28 cellular contexts compared by ENCODE assay signal in the genomic region with DNA sequence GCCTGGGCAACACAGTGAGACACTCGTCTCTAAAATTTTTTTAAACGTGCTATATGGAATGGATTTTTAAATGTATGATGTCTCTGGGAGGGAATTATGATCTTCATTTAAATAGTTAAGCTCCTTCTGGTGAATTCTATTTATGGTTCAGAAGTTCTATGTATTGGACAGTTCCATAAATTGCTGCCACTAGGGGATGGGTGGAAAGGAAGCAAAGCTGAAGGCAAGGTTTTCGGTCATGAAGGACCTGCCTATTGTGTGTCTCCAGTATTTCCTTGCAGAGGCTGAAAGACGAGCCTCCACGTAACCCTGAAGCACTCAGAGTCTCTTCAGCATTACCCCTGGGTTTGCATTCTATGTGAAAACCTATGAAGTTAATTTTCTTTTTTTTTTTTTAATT.
DNase-seq lines count a peak whose midpoint lies in the region; ATAC-seq and TF ChIP-seq lines count a peak whose summit lies in the region.
"Had no signal": no experiment of that assay in that cellular context is flagged by ENCODE, and none has a peak within 500 bp of the region (broad histone marks: within the 10 kb centered on the region; RNA-seq: fewer than 3 reads in every experiment).

No MANE protein-coding gene starts in this region.

- H3K27me3 ChIP-seq in AG04450 (ENCODE audit: control insufficient read depth, insufficient read depth, low read length) (no peaks in the 10 kb centered on the region), HCT116 (ENCODE audit: insufficient read depth, low read length) (no peaks in the 10 kb centered on the region), foreskin keratinocyte (no peaks in the 10 kb centered on the region)
- H3K27me3 ChIP-seq: BLaER1, vagina had no signal

- no peak overlapping the region for H2AFZ ChIP-seq in HCT116 (ENCODE audit: low read depth, low read length, poor library complexity, severe bottlenecking)

- POLR2A ChIA-PET in AG04450 (lab: Yijun Ruan, JAX): no interaction called here
- POLR2A ChIA-PET in HCT116 (lab: Charles Lee): no interaction called here

- DNase-seq in AG04450 (ENCODE audit: low read depth, low spot score) (no peak), HCT116 (ENCODE audit: low read depth, low spot score) (no peak), cardiac fibroblast (ENCODE audit: low read depth in 2 of 2) (no peak), foreskin keratinocyte (no peak), NK-92 (lab: John Stamatoyannopoulos, UW; ENCODE audit: unreplicated experiment) (no peak), NOMO-1 treated with dmso at 0.1 percent for 144 hours (lab: John Stamatoyannopoulos, UW; ENCODE audit: unreplicated experiment) (no peak), Right ventricle myocardium inferior (ENCODE audit: missing footprints) (no peak), RPMI8226 (no peak)
- DNase-seq: activated CD4-positive, alpha-beta T cell treated with anti-CD3 and anti-CD28 coated beads for 4 hours; activated CD8-positive, alpha-beta memory T cell treated with anti-CD3 and anti-CD28 coated beads for 24 hours; activated gamma-delta T cell treated with Interleukin-2 at 50 U/mL for 16 hours; DMS79; foreskin melanocyte; H7; MM.1S; NCI-H2029; NCI-H2227 treated with DMSO at 0.1 percent for 48 hours; NCI-H748 treated with DMSO at 0.1 percent for 48 hours; SHP77; stimulated activated naive CD8-positive, alpha-beta T cell treated with anti-CD3 and anti-CD28 coated beads, Interleukin-15, Interleukin-2, amounts not matched to agents 100 U/mL and 50 U/mL, for 24 hours; SW 1271; T-helper 9 cell had no signal

- intact Hi-C loops in HCT116 (cut with micrococcal nuclease): no loop called here
- intact Hi-C loops in Right ventricle myocardium inferior (cut with DNase I): loop anchor here (5.0 kb wide), 1 partner anchor 228 kb away; no protein-coding TSS in a partner anchor

- no peaks in the 10 kb centered on the region for H3K9me2 ChIP-seq in HCT116 (ENCODE audit: insufficient read depth)

- no peaks in the 10 kb centered on the region for H3K79me2 ChIP-seq in HCT116 (ENCODE audit: insufficient read depth, low read length)

- H3K27ac ChIP-seq in AG04450 (ENCODE audit: low read depth, low read length): no peak overlapping the region
- no peak overlapping the region for H3K27ac ChIP-seq in HCT116 (ENCODE audit: low read depth, low read length)
- H3K27ac ChIP-seq in foreskin keratinocyte: no peak overlapping the region
- H3K27ac ChIP-seq: A549, BLaER1, KMS-11, thoracic aorta, vagina, VCaP had no signal

- H4K20me1 ChIP-seq in HCT116 (ENCODE audit: insufficient read depth): no peaks in the 10 kb centered on the region
- H4K20me1 ChIP-seq: BLaER1 had no signal

- no peaks in the 10 kb centered on the region for H3K36me3 ChIP-seq in HCT116 (ENCODE audit: control insufficient read depth in 1 of 2, insufficient read depth in 2 of 2, low read length in 2 of 2)
- H3K36me3 ChIP-seq: BLaER1, thoracic aorta, vagina had no signal

- no peaks in the 10 kb centered on the region for H3K9me3 ChIP-seq in AG04450 (ENCODE audit: control insufficient read depth, insufficient read depth, low read length)
- H3K9me3 ChIP-seq in HCT116 (ENCODE audit: control insufficient read depth in 1 of 2, insufficient read depth in 1 of 2, low read depth in 1 of 2, low read length in 2 of 2): no peaks in the 10 kb centered on the region
- H3K9me3 ChIP-seq: A549, BLaER1, thoracic aorta, vagina had no signal

- ATAC-seq in HCT116: 0 out of 2 replicates have a peak, but pooled peaks have one; percentile 53
- no peak for ATAC-seq in foreskin keratinocyte
- no peak for ATAC-seq in Right ventricle myocardium inferior
- ATAC-seq: A549; stimulated activated naive CD8-positive, alpha-beta T cell treated with anti-CD3 and anti-CD28 coated beads, Interleukin-15, Interleukin-2, amounts not matched to agents 100 U/mL and 50 U/mL, for 24 hours had no signal

- no peak overlapping the region for H3K4me2 ChIP-seq in HCT116 (ENCODE audit: low read length)
- H3K4me2 ChIP-seq: A549, BLaER1, KMS-11 had no signal

- no TSS peak for BruUV-seq in HCT116 (replicated peaks; lab: Mats Ljungman, UMichigan)

- CTCF ChIA-PET in AG04450 (lab: Charles Lee) (interaction anchor here (0.8 to 1.0 kb wide), 3 partner anchors 9 to 142 kb away, joined by 3 to 6 read pairs (median 4); no protein-coding TSS in a partner anchor), HCT116 (lab: Charles Lee) (interaction anchor here (0.7 to 0.8 kb wide), 2 partner anchors 9 to 15 kb away, joined by 3 to 4 read pairs; no protein-coding TSS in a partner anchor)

- RAD21 ChIA-PET in HCT116 (lab: Charles Lee; ENCODE audit: low non-redundant PET in 1 of 2, low total read pairs in 2 of 2, uncharacterized antibody in 2 of 2, unreplicated experiment in 2 of 2): interaction anchor here in 1 of 2 experiments (0.6 kb wide), 1 partner anchor 679 kb away, joined by 3 read pairs; no protein-coding TSS in a partner anchor

- H3K4me1 ChIP-seq in HCT116 (ENCODE audit: control insufficient read depth in 1 of 2, insufficient read depth in 2 of 2, low read length in 2 of 2) (peaks cover 0 to 9% of the 10 kb centered on the region in 2 experiments; a peak in 3 of 4 replicates), foreskin keratinocyte (peaks cover 13% of the 10 kb centered on the region)
- H3K4me1 ChIP-seq: A549 had no signal

- H3K9ac ChIP-seq in HCT116 (ENCODE audit: low read length): no peak overlapping the region
- H3K9ac ChIP-seq: BLaER1, KMS-11 had no signal

- H3K4me3 ChIP-seq in AG04450 (ENCODE audit: low read depth, low read length) (no peak overlapping the region), HCT116 (replicated peaks in 1 of 2; ENCODE audit: low read depth in 1 of 2, low read length in 2 of 2) (no peak overlapping the region), cardiac fibroblast (replicated peaks in 1 of 2; ENCODE audit: low read depth in 2 of 2, low read length in 2 of 2) (no peak overlapping the region)
- H3K4me3 ChIP-seq: A549, BLaER1, thoracic aorta, vagina had no signal

- TF ChIP-seq CTCF in AG04450 (IDR thresholded peaks at IDR 0.05; ENCODE audit: low read depth, low read length) (peak; percentile 44), HCT116 (IDR thresholded peaks at IDR 0.05 in 2 of 3, conservative IDR thresholded peaks at IDR 0.05 in 1 of 3; ENCODE audit: borderline replicate concordance in 1 of 3, insufficient read depth in 1 of 3, low read depth in 2 of 3, low read length in 2 of 3) (peak in 2 of 3 experiments; percentile 26 to 40; a peak in 3 of 6 replicates), cardiac fibroblast (IDR thresholded peaks at IDR 0.05; ENCODE audit: low read depth, low read length) (peak; percentile 9), foreskin keratinocyte (conservative IDR thresholded peaks at IDR 0.05) (peak; percentile 39)

- TF ChIP-seq POLR2A in HCT116 (IDR thresholded peaks at IDR 0.05; ENCODE audit: borderline replicate concordance, extremely low read depth, insufficient read depth, insufficient read length): no peak

- no peak for TF ChIP-seq RAD21 in HCT116 (IDR thresholded peaks at IDR 0.05; ENCODE audit: low read depth)

TF ChIP-seq in HCT116, 20 proteins besides CTCF, POLR2A, EP300 and RAD21:
- TF ChIP-seq, protein P1, sequence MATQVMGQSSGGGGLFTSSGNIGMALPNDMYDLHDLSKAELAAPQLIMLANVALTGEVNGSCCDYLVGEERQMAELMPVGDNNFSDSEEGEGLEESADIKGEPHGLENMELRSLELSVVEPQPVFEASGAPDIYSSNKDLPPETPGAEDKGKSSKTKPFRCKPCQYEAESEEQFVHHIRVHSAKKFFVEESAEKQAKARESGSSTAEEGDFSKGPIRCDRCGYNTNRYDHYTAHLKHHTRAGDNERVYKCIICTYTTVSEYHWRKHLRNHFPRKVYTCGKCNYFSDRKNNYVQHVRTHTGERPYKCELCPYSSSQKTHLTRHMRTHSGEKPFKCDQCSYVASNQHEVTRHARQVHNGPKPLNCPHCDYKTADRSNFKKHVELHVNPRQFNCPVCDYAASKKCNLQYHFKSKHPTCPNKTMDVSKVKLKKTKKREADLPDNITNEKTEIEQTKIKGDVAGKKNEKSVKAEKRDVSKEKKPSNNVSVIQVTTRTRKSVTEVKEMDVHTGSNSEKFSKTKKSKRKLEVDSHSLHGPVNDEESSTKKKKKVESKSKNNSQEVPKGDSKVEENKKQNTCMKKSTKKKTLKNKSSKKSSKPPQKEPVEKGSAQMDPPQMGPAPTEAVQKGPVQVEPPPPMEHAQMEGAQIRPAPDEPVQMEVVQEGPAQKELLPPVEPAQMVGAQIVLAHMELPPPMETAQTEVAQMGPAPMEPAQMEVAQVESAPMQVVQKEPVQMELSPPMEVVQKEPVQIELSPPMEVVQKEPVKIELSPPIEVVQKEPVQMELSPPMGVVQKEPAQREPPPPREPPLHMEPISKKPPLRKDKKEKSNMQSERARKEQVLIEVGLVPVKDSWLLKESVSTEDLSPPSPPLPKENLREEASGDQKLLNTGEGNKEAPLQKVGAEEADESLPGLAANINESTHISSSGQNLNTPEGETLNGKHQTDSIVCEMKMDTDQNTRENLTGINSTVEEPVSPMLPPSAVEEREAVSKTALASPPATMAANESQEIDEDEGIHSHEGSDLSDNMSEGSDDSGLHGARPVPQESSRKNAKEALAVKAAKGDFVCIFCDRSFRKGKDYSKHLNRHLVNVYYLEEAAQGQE (IDR thresholded peaks at IDR 0.05; ENCODE audit: low read depth): peak; percentile 26
- TF ChIP-seq ZFX (IDR thresholded peaks at IDR 0.05): no peak
